In the genomic region with DNA sequence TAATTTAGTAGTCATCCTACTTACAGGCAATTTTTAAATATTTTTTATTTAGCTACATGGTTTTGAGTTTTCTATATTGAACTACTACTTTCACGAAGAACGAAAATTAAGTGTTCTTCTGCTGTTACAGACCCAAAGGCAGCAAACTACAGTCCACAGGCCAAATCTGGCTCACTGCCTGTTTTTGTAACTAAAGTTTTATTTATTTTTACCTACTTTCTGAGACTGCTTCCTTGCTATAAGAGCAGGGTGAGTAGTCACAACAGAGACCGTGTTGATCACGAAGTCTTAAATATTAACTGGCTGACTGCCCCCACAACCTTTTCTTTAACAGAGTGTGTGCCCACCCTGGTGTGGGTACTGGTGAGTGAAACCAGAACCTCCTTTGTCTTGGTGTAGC, we compare ENCODE assay signal across 37 cellular contexts.
"Had no signal": no experiment of that assay in that cellular context is flagged by ENCODE, and none has a peak within 500 bp of the region (broad histone marks: within the 10 kb centered on the region; RNA-seq: fewer than 3 reads in every experiment).

No MANE protein-coding gene starts in this region.

- H3K27ac Mint-ChIP-seq: activated B cell treated with CpG ODN at 0.5 μM for 24 hours; activated CD4-positive, alpha-beta memory T cell treated with anti-CD3 and anti-CD28 coated beads for 36 hours; activated CD4-positive, alpha-beta T cell treated with anti-CD3 and anti-CD28 coated beads, Interleukin-2, amount 10 ng/mL, durations not matched to agents 24 days and 14 days; activated CD8-positive, alpha-beta T cell treated with anti-CD3 and anti-CD28 coated beads for 36 hours; activated naive CD4-positive, alpha-beta T cell treated with anti-CD3 and anti-CD28 coated beads for 36 hours; activated naive CD8-positive, alpha-beta T cell treated with anti-CD3 and anti-CD28 coated beads for 36 hours; activated T-helper 1 cell treated with anti-CD3 and anti-CD28 coated beads, Interleukin-12 subunit alpha, Interleukin-12 subunit beta, Interleukin-2, Interleukin-4 antibody, amounts not matched to agents 30 ng/mL and 10 ng/mL and 1 ng/mL, durations not matched to agents 14 hours and 24 hours and 36 hours; activated T-helper 17 cell treated with anti-CD3 and anti-CD28 coated beads, Interleukin-2, amount 50 U/mL, for 72 hours; T-helper 1 cell treated with Interleukin-12 subunit alpha and Interleukin-12 subunit beta and Interleukin-4 antibody, amounts not matched to agents 30 μg/mL and 1 μg/mL, for 36 hours; T-helper 2 cell treated with Interferon-gamma antibody and Interleukin-4, amounts not matched to agents 5 μg/mL and 100 μg/mL, for 36 hours had no signal

- DNase-seq: activated B cell treated with CpG ODN at 0.5 μM for 24 hours; activated CD4-positive, alpha-beta memory T cell treated with anti-CD3 and anti-CD28 coated beads for 36 hours; activated CD4-positive, alpha-beta T cell treated with anti-CD3 and anti-CD28 coated beads for 4 hours; activated CD4-positive, alpha-beta T cell treated with anti-CD3 and anti-CD28 coated beads, Interleukin-2, amount 10 ng/mL, durations not matched to agents 24 days and 14 days; activated CD4-positive, alpha-beta T cell treated with anti-CD3 and anti-CD28 coated beads, Interleukin-2, amount 50 U/mL, for 1 hour; activated CD4-positive, alpha-beta T cell treated with anti-CD3 and anti-CD28 coated beads, Interleukin-2, amount 50 U/mL, for 4 hours; activated CD4-positive, CD25-positive, alpha-beta regulatory T cell treated with anti-CD3 and anti-CD28 coated beads, Interleukin-2, amount 50 U/mL, for 72 hours; activated CD8-positive, alpha-beta memory T cell treated with anti-CD3 and anti-CD28 coated beads, Interleukin-2, amount 50 U/mL, for 4 hours; activated CD8-positive, alpha-beta T cell treated with anti-CD3 and anti-CD28 coated beads for 36 hours; activated effector memory CD4-positive, alpha-beta T cell treated with anti-CD3 and anti-CD28 coated beads, Interleukin-2, amount 50 U/mL, for 16 hours; activated gamma-delta T cell treated with Interleukin-2 at 50 U/mL for 16 hours; activated naive CD4-positive, alpha-beta T cell; activated naive CD4-positive, alpha-beta T cell treated with anti-CD3 and anti-CD28 coated beads for 36 hours; activated naive CD4-positive, alpha-beta T cell treated with anti-CD3 and anti-CD28 coated beads, Interleukin-2, amount 50 U/mL, for 16 hours; activated naive CD8-positive, alpha-beta T cell treated with anti-CD3 and anti-CD28 coated beads for 36 hours; activated T-cell treated with anti-CD3 and anti-CD28 coated beads, Interleukin-2, amount 50 U/mL, for 4 hours; activated T-cell treated with anti-CD3 and anti-CD28 coated beads, Interleukin-2, amount 50 U/mL, for 72 hours; adrenal gland; amniotic stem cell; aorta; caudate nucleus; cerebellar nuclear complex; T-helper 2 cell; T-helper 9 cell had no signal

- H3K27me3 Mint-ChIP-seq: activated B cell treated with CpG ODN at 0.5 μM for 24 hours; activated CD4-positive, alpha-beta memory T cell treated with anti-CD3 and anti-CD28 coated beads for 36 hours; activated CD4-positive, alpha-beta T cell treated with anti-CD3 and anti-CD28 coated beads, Interleukin-2, amount 10 ng/mL, durations not matched to agents 24 days and 14 days; activated CD8-positive, alpha-beta T cell treated with anti-CD3 and anti-CD28 coated beads for 36 hours; activated naive CD8-positive, alpha-beta T cell treated with anti-CD3 and anti-CD28 coated beads for 36 hours; activated T-helper 17 cell treated with anti-CD3 and anti-CD28 coated beads, Interleukin-2, amount 50 U/mL, for 72 hours; central memory CD8-positive, alpha-beta T cell had no signal

- H3K4me1 Mint-ChIP-seq: activated B cell treated with CpG ODN at 0.5 μM for 24 hours; activated CD4-positive, alpha-beta T cell treated with anti-CD3 and anti-CD28 coated beads, Interleukin-2, amount 10 ng/mL, durations not matched to agents 24 days and 14 days; activated naive CD8-positive, alpha-beta T cell treated with anti-CD3 and anti-CD28 coated beads for 36 hours; activated T-helper 17 cell treated with anti-CD3 and anti-CD28 coated beads, Interleukin-2, amount 50 U/mL, for 72 hours; central memory CD8-positive, alpha-beta T cell had no signal

- H3K9me3 ChIP-seq: adrenal gland, body of pancreas, breast epithelium had no signal

- FAIRE-seq: astrocyte, TTC549 had no signal

- H3K4me3 Mint-ChIP-seq: activated B cell treated with CpG ODN at 0.5 μM for 24 hours; activated CD4-positive, alpha-beta memory T cell treated with anti-CD3 and anti-CD28 coated beads for 36 hours; activated CD4-positive, alpha-beta T cell treated with anti-CD3 and anti-CD28 coated beads, Interleukin-2, amount 10 ng/mL, durations not matched to agents 24 days and 14 days; activated CD8-positive, alpha-beta T cell treated with anti-CD3 and anti-CD28 coated beads for 36 hours; activated naive CD4-positive, alpha-beta T cell treated with anti-CD3 and anti-CD28 coated beads for 36 hours; activated naive CD8-positive, alpha-beta T cell treated with anti-CD3 and anti-CD28 coated beads for 36 hours; activated T-cell treated with anti-CD3 and anti-CD28 coated beads, Interleukin-2, amount 50 U/mL, for 4 hours; activated T-cell treated with anti-CD3 and anti-CD28 coated beads, Interleukin-2, amount 50 U/mL, for 72 hours; activated T-helper 1 cell treated with anti-CD3 and anti-CD28 coated beads, Interleukin-12 subunit alpha, Interleukin-12 subunit beta, Interleukin-2, Interleukin-4 antibody, amounts not matched to agents 30 ng/mL and 10 ng/mL and 1 ng/mL, durations not matched to agents 14 hours and 24 hours and 36 hours; activated T-helper 17 cell treated with anti-CD3 and anti-CD28 coated beads, Interleukin-2, amount 50 U/mL, for 72 hours; central memory CD8-positive, alpha-beta T cell; T-helper 1 cell treated with Interleukin-12 subunit alpha and Interleukin-12 subunit beta and Interleukin-4 antibody, amounts not matched to agents 30 μg/mL and 1 μg/mL, for 36 hours; T-helper 2 cell treated with Interferon-gamma antibody and Interleukin-4, amounts not matched to agents 5 μg/mL and 100 μg/mL, for 36 hours had no signal

- ATAC-seq: activated CD8-positive, alpha-beta T cell treated with anti-CD3 and anti-CD28 coated beads for 36 hours; activated naive CD4-positive, alpha-beta T cell treated with anti-CD3 and anti-CD28 coated beads, Interleukin-2, amount 50 U/mL, for 72 hours; activated T-cell treated with anti-CD3 and anti-CD28 coated beads, Interleukin-2, amount 50 U/mL, for 4 hours; activated T-cell treated with anti-CD3 and anti-CD28 coated beads, Interleukin-2, amount 50 U/mL, for 72 hours; activated T-helper 17 cell treated with anti-CD3 and anti-CD28 coated beads, Interleukin-2, amount 50 U/mL, for 72 hours; body of pancreas had no signal

- H3K27me3 ChIP-seq: adrenal gland, body of pancreas, brain microvascular endothelial cell, breast epithelium, cardiac muscle cell had no signal

- H3K9me3 Mint-ChIP-seq: activated B cell treated with CpG ODN at 0.5 μM for 24 hours; activated CD4-positive, alpha-beta memory T cell treated with anti-CD3 and anti-CD28 coated beads for 36 hours; activated CD4-positive, alpha-beta T cell treated with anti-CD3 and anti-CD28 coated beads, Interleukin-2, amount 10 ng/mL, durations not matched to agents 24 days and 14 days; activated CD8-positive, alpha-beta T cell treated with anti-CD3 and anti-CD28 coated beads for 36 hours; activated naive CD4-positive, alpha-beta T cell treated with anti-CD3 and anti-CD28 coated beads for 36 hours; activated naive CD4-positive, alpha-beta T cell treated with anti-CD3 and anti-CD28 coated beads, Interleukin-2, amount 50 U/mL, for 72 hours; activated naive CD8-positive, alpha-beta T cell treated with anti-CD3 and anti-CD28 coated beads for 36 hours; activated T-cell treated with anti-CD3 and anti-CD28 coated beads, Interleukin-2, amount 50 U/mL, for 4 hours; activated T-cell treated with anti-CD3 and anti-CD28 coated beads, Interleukin-2, amount 50 U/mL, for 72 hours; activated T-helper 1 cell treated with anti-CD3 and anti-CD28 coated beads, Interleukin-12 subunit alpha, Interleukin-12 subunit beta, Interleukin-2, Interleukin-4 antibody, amounts not matched to agents 30 ng/mL and 10 ng/mL and 1 ng/mL, durations not matched to agents 14 hours and 24 hours and 36 hours; activated T-helper 17 cell treated with anti-CD3 and anti-CD28 coated beads, Interleukin-2, amount 50 U/mL, for 72 hours; central memory CD8-positive, alpha-beta T cell; T-helper 1 cell treated with Interleukin-12 subunit alpha and Interleukin-12 subunit beta and Interleukin-4 antibody, amounts not matched to agents 30 μg/mL and 1 μg/mL, for 36 hours; T-helper 2 cell treated with Interferon-gamma antibody and Interleukin-4, amounts not matched to agents 5 μg/mL and 100 μg/mL, for 36 hours had no signal

- H3K27ac ChIP-seq: adrenal gland, body of pancreas, brain microvascular endothelial cell, breast epithelium, cardiac muscle cell, VCaP had no signal

- H3K4me3 ChIP-seq: adrenal gland, body of pancreas, breast epithelium, cardiac muscle cell had no signal

- H3K4me1 ChIP-seq: adrenal gland, body of pancreas, breast epithelium had no signal
